In genomic region chr4:55546633-55547460, GRCh38 we compare ENCODE assay signal across 1 cellular context.
TF ChIP-seq lines count a peak whose summit lies in the region.

Gene CLOCK, minus strand, starts transcription at chr4:55546909. Its CDS starts 64,124 bp downstream, at chr4:55482785.

TF ChIP-seq in HepG2, 621 proteins besides CTCF, POLR2A, EP300 and RAD21 (continued from another document and continues in another):
- TF ChIP-seq AFF4 (CRISPR knock-in tag; IDR thresholded peaks at IDR 0.05) (no peak), ZNF3 (CRISPR knock-in tag; IDR thresholded peaks at IDR 0.05) (no peak), DMTF1 (CRISPR knock-in tag; IDR thresholded peaks at IDR 0.05) (no peak), HNRNPLL (IDR thresholded peaks at IDR 0.05; ENCODE audit: low read depth, low read length, poor library complexity, severe bottlenecking) (peak; percentile 83), ZNF407 (CRISPR knock-in tag; IDR thresholded peaks at IDR 0.05; ENCODE audit: not compliant biosample characterization) (no peak), ZNF12 (CRISPR knock-in tag; IDR thresholded peaks at IDR 0.05) (no peak), GTF3A (CRISPR knock-in tag; conservative IDR thresholded peaks at IDR 0.05) (0 out of 2 replicates have a peak, but pooled peaks have one; percentile 49), ZNF337 (CRISPR knock-in tag; IDR thresholded peaks at IDR 0.05; ENCODE audit: borderline replicate concordance, low read depth) (peak; percentile 72; the same call in 1 of the 2 replicates), ZNF280B (CRISPR knock-in tag; IDR thresholded peaks at IDR 0.05; ENCODE audit: borderline replicate concordance) (peak; percentile 18; the same call in 1 of the 2 replicates), ZBTB7B (CRISPR knock-in tag; IDR thresholded peaks at IDR 0.05) (peak; percentile 14; the same call in 1 of the 2 replicates), ZBTB2 (CRISPR knock-in tag; IDR thresholded peaks at IDR 0.05; ENCODE audit: low read depth) (peak; percentile 95), ZNF740 (CRISPR knock-in tag; IDR thresholded peaks at IDR 0.05) (no peak), ZNF724P (CRISPR knock-in tag; IDR thresholded peaks at IDR 0.05; ENCODE audit: borderline replicate concordance) (no peak; the same call in 1 of the 2 replicates), MAX (IDR thresholded peaks at IDR 0.05) (peak; percentile 13; the same call in 1 of the 2 replicates), NFYC (CRISPR knock-in tag; IDR thresholded peaks at IDR 0.05) (no peak), FIP1L1 (IDR thresholded peaks at IDR 0.05; ENCODE audit: borderline replicate concordance, insufficient read depth, low read depth, low read length) (0 out of 2 replicates have a peak, but pooled peaks have one; percentile 44), ZSCAN12 (CRISPR knock-in tag; IDR thresholded peaks at IDR 0.05) (no peak), ONECUT2 (CRISPR knock-in tag; IDR thresholded peaks at IDR 0.05) (no peak), ZNF580 (CRISPR knock-in tag; IDR thresholded peaks at IDR 0.05; ENCODE audit: borderline replicate concordance, low read depth) (peak; percentile 61; the same call in 1 of the 2 replicates), PHF5A (CRISPR knock-in tag; IDR thresholded peaks at IDR 0.05; ENCODE audit: low read depth, unreplicated experiment) (no peak), RFX1 (IDR thresholded peaks at IDR 0.05) (no peak), ZNF44 (CRISPR knock-in tag; IDR thresholded peaks at IDR 0.05) (no peak), ZNF160 (CRISPR knock-in tag; IDR thresholded peaks at IDR 0.05) (no peak), IKZF5 (CRISPR knock-in tag; IDR thresholded peaks at IDR 0.05) (peak; percentile 62), ISL2 (CRISPR knock-in tag; IDR thresholded peaks at IDR 0.05) (peak; percentile 62), HOMEZ (CRISPR knock-in tag; IDR thresholded peaks at IDR 0.05; ENCODE audit: low read depth) (0 out of 2 replicates have a peak, but pooled peaks have one; percentile 40), ZNF264 (CRISPR knock-in tag; IDR thresholded peaks at IDR 0.05) (no peak)
